In the genomic region with DNA sequence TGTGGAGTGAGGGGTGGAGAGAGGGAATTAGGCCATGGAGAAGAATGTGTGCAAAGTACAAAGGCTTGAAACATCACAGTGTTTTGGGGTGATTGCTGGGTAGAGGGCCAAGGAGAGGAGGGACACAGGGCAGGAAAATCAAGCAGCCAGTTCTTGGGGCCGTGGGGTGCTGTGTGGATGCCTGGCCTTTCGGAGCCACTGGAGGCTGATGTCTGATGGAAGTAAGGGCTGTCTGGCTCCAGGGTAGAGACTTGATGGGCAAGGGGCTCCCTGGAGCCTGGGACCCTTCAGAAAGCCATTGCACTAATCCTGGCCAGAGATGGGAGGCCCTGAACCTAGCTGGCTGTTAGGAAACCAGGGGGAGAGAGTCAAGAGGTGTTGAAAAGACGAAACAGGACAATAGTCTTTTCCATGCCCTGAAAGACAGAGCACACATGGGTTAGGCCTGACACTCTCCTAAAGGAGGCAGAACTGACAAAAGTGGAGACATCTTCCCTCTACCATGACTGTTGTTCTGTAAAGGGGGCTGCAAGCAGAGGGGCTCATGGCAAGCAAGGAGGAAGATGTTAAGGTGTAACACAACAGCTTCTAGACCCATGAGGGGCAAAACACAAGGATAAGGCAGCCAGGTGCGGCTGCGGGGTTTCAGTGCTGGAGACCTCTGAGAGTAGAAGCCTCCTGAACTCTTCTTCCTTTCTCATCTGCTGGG, we compare ENCODE assay signal across 1 cellular context.
TF ChIP-seq lines count a peak whose summit lies in the region.

No MANE protein-coding gene starts in this region.

TF ChIP-seq in H1, 55 proteins besides CTCF, POLR2A, EP300 and RAD21 (continued from another document):
- TF ChIP-seq, protein P1, sequence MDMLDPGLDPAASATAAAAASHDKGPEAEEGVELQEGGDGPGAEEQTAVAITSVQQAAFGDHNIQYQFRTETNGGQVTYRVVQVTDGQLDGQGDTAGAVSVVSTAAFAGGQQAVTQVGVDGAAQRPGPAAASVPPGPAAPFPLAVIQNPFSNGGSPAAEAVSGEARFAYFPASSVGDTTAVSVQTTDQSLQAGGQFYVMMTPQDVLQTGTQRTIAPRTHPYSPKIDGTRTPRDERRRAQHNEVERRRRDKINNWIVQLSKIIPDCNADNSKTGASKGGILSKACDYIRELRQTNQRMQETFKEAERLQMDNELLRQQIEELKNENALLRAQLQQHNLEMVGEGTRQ (IDR thresholded peaks at IDR 0.05; ENCODE audit: low read length): no peak
- TF ChIP-seq PHF8 (conservative IDR thresholded peaks at IDR 0.05; ENCODE audit: low read depth, low read length): no peak
- TF ChIP-seq HDAC6 (IDR thresholded peaks at IDR 0.05; ENCODE audit: low read depth, low read length): no peak
- TF ChIP-seq ASH2L (IDR thresholded peaks at IDR 0.05; ENCODE audit: low read length): no peak
- TF ChIP-seq SP2 (IDR thresholded peaks at IDR 0.05; ENCODE audit: low read length): no peak
